In genomic region chr13:27319404-27319803, GRCh38 we compare ENCODE assay signal across 1 cellular context.
TF ChIP-seq lines count a peak whose summit lies in the region.

No MANE protein-coding gene starts in this region.

TF ChIP-seq in liver, 16 proteins besides CTCF, POLR2A, EP300 and RAD21 (continued from another document):
- no peak for TF ChIP-seq ZBTB33 (IDR thresholded peaks at IDR 0.05)
- no peak for TF ChIP-seq EGR1 (IDR thresholded peaks at IDR 0.05; ENCODE audit: low read depth in 2 of 2)
- no peak for TF ChIP-seq JUND (IDR thresholded peaks at IDR 0.05)
- peak; percentile 28 for TF ChIP-seq FOXA1 (IDR thresholded peaks at IDR 0.05)
- no peak for TF ChIP-seq HNF4G (IDR thresholded peaks at IDR 0.05)
